Comparison of ENCODE assay signal across 13 cellular contexts in genomic region chr20:46130534-46130933, GRCh38. TPM values are rescaled to one million over a fixed set of nuclear protein-coding genes. Genes with fewer than 3 reads are reported as not detected.
DNase-seq lines count a peak whose midpoint lies in the region; ATAC-seq and TF ChIP-seq lines count a peak whose summit lies in the region.
"Had no signal": no experiment of that assay in that cellular context is flagged by ENCODE, and none has a peak within 500 bp of the region (broad histone marks: within the 10 kb centered on the region; RNA-seq: fewer than 3 reads in every experiment).

No MANE protein-coding gene starts in this region.

- no peaks in the 10 kb centered on the region for H3K9me3 ChIP-seq in ovary
- H3K9me3 ChIP-seq: gastrocnemius medialis had no signal

- TF ChIP-seq EP300 in ovary (IDR thresholded peaks at IDR 0.05): no peak

- 39 to 53% (median 39%) methylated on average over 4 of the region's 4 CpGs for WGBS in ovary, 3 donors

- TF ChIP-seq POLR2A in ovary (IDR thresholded peaks at IDR 0.05): no peak

- no peak overlapping the region for H3K4me3 ChIP-seq in ovary
- H3K4me3 ChIP-seq: gastrocnemius medialis had no signal

- no peaks in the 10 kb centered on the region for H3K36me3 ChIP-seq in ovary
- H3K36me3 ChIP-seq: gastrocnemius medialis had no signal

- TF ChIP-seq CTCF in ovary (IDR thresholded peaks at IDR 0.05): no peak

- no peaks in the 10 kb centered on the region for H3K27me3 ChIP-seq in ovary
- H3K27me3 ChIP-seq: gastrocnemius medialis had no signal

- ATAC-seq in HG02610 (IDR thresholded peaks at IDR 0.05; ENCODE audit: unreplicated experiment): peak; percentile 9
- ATAC-seq: activated CD8-positive, alpha-beta T cell treated with anti-CD3 and anti-CD28 coated beads, Interleukin-2, amount 10 ng/mL, durations not matched to agents 7 days and 5 days; gastrocnemius medialis; PC-3 had no signal

- DNase-seq in COR-L47 (lab: John Stamatoyannopoulos, UW) (peak; percentile 89), NCI-H345 (lab: John Stamatoyannopoulos, UW) (peak; percentile 95), cerebellar cortex (ENCODE audit: low spot score) (peak; percentile 75), ovary (no peak), Ammon's horn (ENCODE audit: low spot score) (no peak), SIG-M5 (lab: John Stamatoyannopoulos, UW) (no peak)
- no peak for DNase-seq in stimulated activated CD4-positive, alpha-beta T cell treated with anti-CD3 and anti-CD28 coated beads, Interleukin-4, amount 100 ng/mL, for 24 hours
- DNase-seq: activated CD8-positive, alpha-beta T cell treated with anti-CD3 and anti-CD28 coated beads, Interleukin-2, amount 10 ng/mL, durations not matched to agents 7 days and 5 days; Kasumi-1; NCI-H2081 treated with DMSO at 0.1 percent for 48 hours; PC-3 had no signal

- H3K27ac ChIP-seq in ovary: no peak overlapping the region
- H3K27ac ChIP-seq: gastrocnemius medialis had no signal

- H3K4me1 ChIP-seq in ovary (ENCODE audit: insufficient read depth): peaks cover 5% of the 10 kb centered on the region

- intact Hi-C loops in ovary (cut with DNase I): loop anchor here in 3 of 4 donors (5.0 to 10.0 kb wide), 3 partner anchors 174 to 217 kb away; partner anchors contain the start of gene CDH22 (in 2 of the 3)

RNA-seq across cellular contexts. Expression of gene CD40, which starts 12.4 kb away (rescaled TPM):
- total RNA-seq in ovary: 10 to 100 TPM; 14.4 to 28.0 (median 21.3) TPM
- polyA plus RNA-seq in ovary: 10 to 100 TPM; 21.6 to 35.7 TPM

RNA-seq across cellular contexts. Expression of gene NCOA5, which starts 40.8 kb away (rescaled TPM):
- 10 to 100 TPM; 27.6 to 51.1 (median 37.4) TPM for total RNA-seq in ovary
- 10 to 100 TPM; 27.9 to 35.6 TPM for polyA plus RNA-seq in ovary

Comparison
In these comparisons a context has a peak if more than half of its experiments do, and no peak if none do; other contexts are left out.
1. DNase-seq: peak in COR-L47 (single experiment), NCI-H345 (single experiment) and cerebellar cortex (single experiment); none in stimulated activated CD4-positive, alpha-beta T cell treated with anti-CD3 and anti-CD28 coated beads, Interleukin-4, amount 100 ng/mL, for 24 hours (single experiment), ovary (0 of 5), Ammon's horn (single experiment) and SIG-M5 (single experiment).